In the genomic region with DNA sequence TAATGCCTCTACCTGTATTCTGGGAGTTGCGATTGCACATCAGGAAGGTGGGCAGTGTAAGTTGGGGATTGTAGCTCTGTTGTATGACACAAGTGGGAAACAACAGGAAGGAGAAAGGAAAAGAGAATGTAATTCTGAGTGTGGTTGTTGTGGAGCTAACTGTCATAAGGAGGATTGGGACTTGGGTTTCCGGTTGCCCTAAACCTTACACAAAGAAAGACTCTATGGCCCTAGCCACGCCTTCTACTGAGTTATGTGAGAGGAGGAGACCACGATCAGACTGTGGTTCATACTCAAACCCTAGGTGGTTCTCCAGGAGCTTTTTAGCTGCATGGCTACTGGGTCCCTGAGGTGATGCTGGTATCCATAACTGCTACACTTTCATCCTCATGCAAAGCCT, we compare ENCODE assay signal across 17 cellular contexts.
DNase-seq lines count a peak whose midpoint lies in the region; ATAC-seq and TF ChIP-seq lines count a peak whose summit lies in the region.
"Had no signal": no experiment of that assay in that cellular context is flagged by ENCODE, and none has a peak within 500 bp of the region (broad histone marks: within the 10 kb centered on the region; RNA-seq: fewer than 3 reads in every experiment).

No MANE protein-coding gene starts in this region.

- intact Hi-C loops in upper lobe of right lung (cut with DNase I), result loop anchor here (10.0 kb wide), 1 partner anchor 60 kb away; no protein-coding TSS in a partner anchor

- DNase-seq in SK-N-SH (no peak), WERI-Rb-1 (no peak), mesendoderm (no peak), upper lobe of right lung (no peak), RWPE1 (ENCODE audit: low spot score) (no peak)
- no peak for DNase-seq in activated CD4-positive, alpha-beta T cell treated with anti-CD3 and anti-CD28 coated beads, Interleukin-2, amount 50 U/mL, for 1 hour
- DNase-seq: GM23248, NCI-H1930, NCI-H2171, NCI-H446 treated with DMSO at 0.1 percent for 48 hours, NCI-H748 treated with DMSO at 0.1 percent for 48 hours, SHP77 had no signal

- H2BK5ac ChIP-seq in mesendoderm (ENCODE audit: low read length), result no peak overlapping the region

- no peak overlapping the region for H3K56ac ChIP-seq in mesendoderm (ENCODE audit: low read length)

- H3K4me1 ChIP-seq in SK-N-SH (ENCODE audit: control insufficient read depth in 1 of 2, insufficient read depth in 2 of 2, low read depth in 1 of 2, low read length in 1 of 2) (peaks cover 0 to 69% of the 10 kb centered on the region in 2 experiments; a peak in 2 of 4 replicates), mesendoderm (ENCODE audit: control insufficient read depth, low read depth, low read length) (no peaks in the 10 kb centered on the region), upper lobe of right lung (no peaks in the 10 kb centered on the region)

- H4K20me1 ChIP-seq in SK-N-SH (ENCODE audit: insufficient read depth), result peaks cover 5% of the 10 kb centered on the region; the same call in 1 of the 2 replicates
- H4K20me1 ChIP-seq: BLaER1 treated with 17β-estradiol and CSF1 and Interleukin-3, amounts not matched to agents 10 nM and 100 nM had no signal

- H2AFZ ChIP-seq in SK-N-SH (ENCODE audit: low read depth), result no peak overlapping the region
- H2AFZ ChIP-seq: GM23248 had no signal

- H4K5ac ChIP-seq in mesendoderm (ENCODE audit: low read length), result no peak overlapping the region

- H3K27me3 ChIP-seq in SK-N-SH (ENCODE audit: insufficient read depth), result no peaks in the 10 kb centered on the region
- H3K27me3 ChIP-seq in WERI-Rb-1 (ENCODE audit: insufficient read depth, low read depth, severe bottlenecking), result no peaks in the 10 kb centered on the region
- no peaks in the 10 kb centered on the region for H3K27me3 ChIP-seq in mesendoderm (ENCODE audit: insufficient read depth, low read length, poor library complexity)
- H3K27me3 ChIP-seq in upper lobe of right lung, result no peaks in the 10 kb centered on the region
- H3K27me3 ChIP-seq: BLaER1 treated with 17β-estradiol and CSF1 and Interleukin-3, amounts not matched to agents 10 nM and 100 nM had no signal

- TF ChIP-seq CTCF in SK-N-SH (IDR thresholded peaks at IDR 0.05) (no peak), WERI-Rb-1 (IDR thresholded peaks at IDR 0.05; ENCODE audit: low read depth, low read length) (no peak), upper lobe of right lung (IDR thresholded peaks at IDR 0.05) (no peak), RWPE1 (conservative IDR thresholded peaks at IDR 0.05; ENCODE audit: low read depth) (no peak)

- no peak overlapping the region for H3K4me2 ChIP-seq in SK-N-SH
- H3K4me2 ChIP-seq in mesendoderm (ENCODE audit: low read length), result no peak overlapping the region
- H3K4me2 ChIP-seq: BLaER1 treated with 17β-estradiol and CSF1 and Interleukin-3, amounts not matched to agents 10 nM and 100 nM had no signal

- ATAC-seq in SK-N-SH treated with all-trans-retinoic acid at 6 μM for 48 hours (no peak), upper lobe of right lung (peak; percentile 22), GM18520 (IDR thresholded peaks at IDR 0.05; ENCODE audit: unreplicated experiment) (no peak)

- H3K18ac ChIP-seq in mesendoderm (ENCODE audit: low read length), result peak overlapping the region; percentile 14

- H3K9me3 ChIP-seq in SK-N-SH (no peaks in the 10 kb centered on the region), WERI-Rb-1 (ENCODE audit: severe bottlenecking) (no peaks in the 10 kb centered on the region), upper lobe of right lung (no peaks in the 10 kb centered on the region)
- H3K9me3 ChIP-seq: BLaER1 treated with 17β-estradiol and CSF1 and Interleukin-3, amounts not matched to agents 10 nM and 100 nM had no signal

- H3K79me2 ChIP-seq in SK-N-SH (ENCODE audit: insufficient read depth), result peaks cover 47% of the 10 kb centered on the region
- no peaks in the 10 kb centered on the region for H3K79me2 ChIP-seq in mesendoderm (ENCODE audit: control insufficient read depth, insufficient read depth, low read length)

- no peak overlapping the region for H3K9ac ChIP-seq in SK-N-SH
- no peak overlapping the region for H3K9ac ChIP-seq in mesendoderm (ENCODE audit: low read length)
- H3K9ac ChIP-seq: BLaER1 treated with 17β-estradiol and CSF1 and Interleukin-3, amounts not matched to agents 10 nM and 100 nM; GM23248 had no signal

- H3K4ac ChIP-seq in mesendoderm (ENCODE audit: low read depth, low read length), result no peak overlapping the region

- 92% methylated on average over 4 of the region's 4 CpGs for WGBS in SK-N-SH (ENCODE audit: low lambda C conversion rate)
- WGBS in mesendoderm (ENCODE audit: extremely low coverage, insufficient coverage, low lambda C conversion rate), result no CpG with 5 or more reads among the region's 4 CpGs

- no peaks in the 10 kb centered on the region for H3K79me1 ChIP-seq in mesendoderm (ENCODE audit: low read length)

- H2AK5ac ChIP-seq in mesendoderm (ENCODE audit: low read length), result no peak overlapping the region

- no peak overlapping the region for H3K23ac ChIP-seq in mesendoderm (ENCODE audit: low read length)

- TF ChIP-seq EP300 in SK-N-SH (IDR thresholded peaks at IDR 0.05; ENCODE audit: borderline replicate concordance in 1 of 2, low read depth in 1 of 2, low read length in 1 of 2), result no peak

- H3K36me3 ChIP-seq in SK-N-SH (replicated peaks in 1 of 2; ENCODE audit: control insufficient read depth in 1 of 2, insufficient read depth in 2 of 2, low read length in 1 of 2) (no peaks in the 10 kb centered on the region), WERI-Rb-1 (no peaks in the 10 kb centered on the region), mesendoderm (ENCODE audit: control insufficient read depth, insufficient read depth, low read length) (no peaks in the 10 kb centered on the region), upper lobe of right lung (no peaks in the 10 kb centered on the region)
- H3K36me3 ChIP-seq: BLaER1 treated with 17β-estradiol and CSF1 and Interleukin-3, amounts not matched to agents 10 nM and 100 nM had no signal

- peak overlapping the region; percentile 94 to 99; a peak in 3 of 4 replicates for H3K27ac ChIP-seq in SK-N-SH (ENCODE audit: low read depth in 2 of 2, low read length in 1 of 2)
- H3K27ac ChIP-seq in WERI-Rb-1, result peak overlapping the region; percentile 28
- H3K27ac ChIP-seq in mesendoderm (ENCODE audit: low read depth, low read length), result no peak overlapping the region
- H3K27ac ChIP-seq in upper lobe of right lung, result no peak overlapping the region
- no peak overlapping the region for H3K27ac ChIP-seq in RWPE1
- H3K27ac ChIP-seq: 22Rv1; BLaER1 treated with 17β-estradiol and CSF1 and Interleukin-3, amounts not matched to agents 10 nM and 100 nM; GM23248; HL-60 had no signal

- no peak overlapping the region for H2BK120ac ChIP-seq in mesendoderm (ENCODE audit: low read depth, low read length)

- no peak overlapping the region for H2BK15ac ChIP-seq in mesendoderm (replicated peaks; ENCODE audit: low read depth)

- TF ChIP-seq RAD21 in SK-N-SH (IDR thresholded peaks at IDR 0.05; ENCODE audit: low read length), result no peak

- H3F3A ChIP-seq in SK-N-SH (replicated peaks; ENCODE audit: insufficient read depth), result peaks cover 18% of the 10 kb centered on the region

- no peak overlapping the region for H4K8ac ChIP-seq in mesendoderm (ENCODE audit: low read depth, low read length)

- POLR2A ChIA-PET in SK-N-SH (lab: Yijun Ruan, JAX), result no interaction called here
- POLR2A ChIA-PET in RWPE1 (lab: Yijun Ruan, JAX; ENCODE audit: low non-redundant PET), result no interaction called here

- CTCF ChIA-PET in SK-N-SH (lab: Yijun Ruan, JAX) (interaction anchor here (0.6 to 4.5 kb wide), 6 partner anchors 8 to 655 kb away, joined by 3 to 37 read pairs (median 8); a partner anchor contains a TSS), RWPE1 (lab: Yijun Ruan, JAX) (no interaction called here)

- H3K4me3 ChIP-seq in SK-N-SH (ENCODE audit: low read depth in 2 of 2, low read length in 1 of 2) (no peak overlapping the region), WERI-Rb-1 (ENCODE audit: low read depth, low read length) (no peak overlapping the region), mesendoderm (ENCODE audit: low read length) (no peak overlapping the region), upper lobe of right lung (no peak overlapping the region)
- H3K4me3 ChIP-seq: BLaER1 treated with 17β-estradiol and CSF1 and Interleukin-3, amounts not matched to agents 10 nM and 100 nM; GM23248 had no signal

- H3K9me2 ChIP-seq in SK-N-SH, result no peaks in the 10 kb centered on the region

TF ChIP-seq in SK-N-SH, 30 proteins besides CTCF, POLR2A, EP300 and RAD21:
- TF ChIP-seq, protein P1, sequence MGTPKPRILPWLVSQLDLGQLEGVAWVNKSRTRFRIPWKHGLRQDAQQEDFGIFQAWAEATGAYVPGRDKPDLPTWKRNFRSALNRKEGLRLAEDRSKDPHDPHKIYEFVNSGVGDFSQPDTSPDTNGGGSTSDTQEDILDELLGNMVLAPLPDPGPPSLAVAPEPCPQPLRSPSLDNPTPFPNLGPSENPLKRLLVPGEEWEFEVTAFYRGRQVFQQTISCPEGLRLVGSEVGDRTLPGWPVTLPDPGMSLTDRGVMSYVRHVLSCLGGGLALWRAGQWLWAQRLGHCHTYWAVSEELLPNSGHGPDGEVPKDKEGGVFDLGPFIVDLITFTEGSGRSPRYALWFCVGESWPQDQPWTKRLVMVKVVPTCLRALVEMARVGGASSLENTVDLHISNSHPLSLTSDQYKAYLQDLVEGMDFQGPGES (IDR thresholded peaks at IDR 0.05; ENCODE audit: low read depth, low read length), result no peak
- TF ChIP-seq YY1 (IDR thresholded peaks at IDR 0.05; ENCODE audit: low read depth) (no peak), GATA2 (CRISPR knock-in tag; IDR thresholded peaks at IDR 0.05) (no peak), JUND (IDR thresholded peaks at IDR 0.05) (no peak)

TF ChIP-seq in SK-N-SH treated with all-trans-retinoic acid at 6 μM for 48 hours, 23 proteins besides CTCF, POLR2A, EP300 and RAD21 (continues in another document):
- TF ChIP-seq RARB (CRISPR knock-in tag; IDR thresholded peaks at IDR 0.05) (no peak), PPARA (CRISPR knock-in tag; IDR thresholded peaks at IDR 0.05; ENCODE audit: borderline replicate concordance) (no peak), GLIS3 (CRISPR knock-in tag; IDR thresholded peaks at IDR 0.05) (no peak), TOX (CRISPR knock-in tag; IDR thresholded peaks at IDR 0.05; ENCODE audit: borderline replicate concordance) (no peak), ARNTL (CRISPR knock-in tag; IDR thresholded peaks at IDR 0.05; ENCODE audit: borderline replicate concordance, low read depth) (no peak), ZC3H10 (CRISPR knock-in tag; IDR thresholded peaks at IDR 0.05) (no peak)
- TF ChIP-seq, protein P2, sequence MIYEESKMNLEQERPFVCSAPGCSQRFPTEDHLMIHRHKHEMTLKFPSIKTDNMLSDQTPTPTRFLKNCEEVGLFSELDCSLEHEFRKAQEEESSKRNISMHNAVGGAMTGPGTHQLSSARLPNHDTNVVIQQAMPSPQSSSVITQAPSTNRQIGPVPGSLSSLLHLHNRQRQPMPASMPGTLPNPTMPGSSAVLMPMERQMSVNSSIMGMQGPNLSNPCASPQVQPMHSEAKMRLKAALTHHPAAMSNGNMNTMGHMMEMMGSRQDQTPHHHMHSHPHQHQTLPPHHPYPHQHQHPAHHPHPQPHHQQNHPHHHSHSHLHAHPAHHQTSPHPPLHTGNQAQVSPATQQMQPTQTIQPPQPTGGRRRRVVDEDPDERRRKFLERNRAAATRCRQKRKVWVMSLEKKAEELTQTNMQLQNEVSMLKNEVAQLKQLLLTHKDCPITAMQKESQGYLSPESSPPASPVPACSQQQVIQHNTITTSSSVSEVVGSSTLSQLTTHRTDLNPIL (CRISPR knock-in tag; IDR thresholded peaks at IDR 0.05; ENCODE audit: low read depth), result no peak

Comparison
In these comparisons a context has a peak if more than half of its experiments do, and no peak if none do; other contexts are left out.
1. H3K27ac ChIP-seq: peak in SK-N-SH (2 of 2) and WERI-Rb-1 (single experiment); none in mesendoderm (single experiment), upper lobe of right lung (single experiment) and RWPE1 (single experiment).